Comparison of ENCODE assay signal across 9 cellular contexts in genomic region chr16:66717112-66717675, GRCh38. TPM values are rescaled to one million over a fixed set of nuclear protein-coding genes. Genes with fewer than 3 reads are reported as not detected.
DNase-seq lines count a peak whose midpoint lies in the region; ATAC-seq and TF ChIP-seq lines count a peak whose summit lies in the region.
"Had no signal": no experiment of that assay in that cellular context is flagged by ENCODE, and none has a peak within 500 bp of the region (broad histone marks: within the 10 kb centered on the region; RNA-seq: fewer than 3 reads in every experiment).

No MANE protein-coding gene starts in this region.

- DNase-seq in GM06990 (ENCODE audit: extremely low read depth, insufficient read length) (no peak), Peyer's patch (peak in 2 of 3 donors; percentile 74 to 81), epithelial cell of proximal tubule (ENCODE audit: low read depth) (no peak), activated gamma-delta T cell (lab: John Stamatoyannopoulos, UW) (no peak)

- peaks cover 30% of the 10 kb centered on the region for H3K36me3 Mint-ChIP-seq in nephron (ENCODE audit: low read depth)

- peaks cover 3% of the 10 kb centered on the region for H3K27me3 Mint-ChIP-seq in nephron (ENCODE audit: low read depth)

- H3K27ac Mint-ChIP-seq in nephron, result peak overlapping the region in 2 of 3 experiments; percentile 31 to 37

- H3K4me3 ChIP-seq in GM06990 (replicated peaks; ENCODE audit: low read depth, low read length) (no peak overlapping the region), Peyer's patch (no peak overlapping the region), epithelial cell of proximal tubule (ENCODE audit: low read depth, low read length) (no peak overlapping the region)

- H3K27me3 ChIP-seq in GM06990 (replicated peaks; ENCODE audit: control insufficient read depth, insufficient read depth, low read length), result no peaks in the 10 kb centered on the region
- no peaks in the 10 kb centered on the region for H3K27me3 ChIP-seq in Peyer's patch

- no peak overlapping the region for H3K27ac ChIP-seq in 22Rv1
- H3K27ac ChIP-seq in Peyer's patch, result no peak overlapping the region

- no peaks in the 10 kb centered on the region for H3K9me3 ChIP-seq in Peyer's patch

- peaks cover 1% of the 10 kb centered on the region; the same call in 1 of the 2 replicates for H3K36me3 ChIP-seq in GM06990 (ENCODE audit: control insufficient read depth, insufficient read depth, low read length)
- H3K36me3 ChIP-seq in Peyer's patch, result peaks cover 0 to 20% (median 0%) of the 10 kb centered on the region in 3 donors

- peaks cover 5% of the 10 kb centered on the region for H3K9me3 Mint-ChIP-seq in nephron

- peaks cover 17% of the 10 kb centered on the region for H3K4me1 Mint-ChIP-seq in nephron

- H3K4me3 Mint-ChIP-seq in nephron, result no peak overlapping the region
- H3K4me3 Mint-ChIP-seq: brain had no signal

- TF ChIP-seq POLR2A in Peyer's patch (IDR thresholded peaks at IDR 0.05), result no peak

- peak; percentile 36 for TF ChIP-seq CTCF in 22Rv1 (IDR thresholded peaks at IDR 0.05)
- TF ChIP-seq CTCF in GM06990 (IDR thresholded peaks at IDR 0.05; ENCODE audit: insufficient read depth, low read length, poor library complexity, severe bottlenecking), result peak; percentile 51
- TF ChIP-seq CTCF in Peyer's patch (IDR thresholded peaks at IDR 0.05), result peak in 4 of 6 experiments; percentile 43 to 72 (median 69)
- peak; percentile 44 for TF ChIP-seq CTCF in epithelial cell of proximal tubule (conservative IDR thresholded peaks at IDR 0.05; ENCODE audit: low read depth, low read length)
- peak; percentile 37 to 50 (median 38) for TF ChIP-seq CTCF in nephron (IDR thresholded peaks at IDR 0.05; ENCODE audit: unreplicated experiment in 3 of 3)

- peaks cover 0 to 16% (median 0%) of the 10 kb centered on the region in 4 donors for H3K4me1 ChIP-seq in Peyer's patch

- ATAC-seq in GM21723 (IDR thresholded peaks at IDR 0.05; ENCODE audit: unreplicated experiment), result no peak
- no peak for ATAC-seq in HG03097 (IDR thresholded peaks at IDR 0.05; ENCODE audit: low FRiP score, unreplicated experiment)

RNA-seq across cellular contexts. Expression of gene CMTM4, which starts 20.7 kb away (rescaled TPM):
- total RNA-seq in Peyer's patch (100 to 1,000 TPM in 2 of 4 donors, 10 to 100 TPM in 2; 33.8 to 116 (median 101) TPM), epithelial cell of proximal tubule (16.8 and 35.1 TPM in 2 replicates)

RNA-seq across cellular contexts. Expression of gene DYNC1LI2, which starts 34.2 kb away (rescaled TPM):
- 100 to 1,000 TPM; 167 to 337 (median 206) TPM for total RNA-seq in Peyer's patch
- total RNA-seq in epithelial cell of proximal tubule, result 55.3 and 63.1 TPM in 2 replicates

Comparison
In these comparisons a context has a peak if more than half of its experiments do, and no peak if none do; other contexts are left out.
1. DNase-seq: peak in Peyer's patch (2 of 3); none in GM06990 (single experiment), epithelial cell of proximal tubule (single experiment) and activated gamma-delta T cell (single experiment).
2. Peak in every context shown above with its lines, with median percentiles within 50 percentile points of each other: CTCF ChIP-seq.